In the genomic region with DNA sequence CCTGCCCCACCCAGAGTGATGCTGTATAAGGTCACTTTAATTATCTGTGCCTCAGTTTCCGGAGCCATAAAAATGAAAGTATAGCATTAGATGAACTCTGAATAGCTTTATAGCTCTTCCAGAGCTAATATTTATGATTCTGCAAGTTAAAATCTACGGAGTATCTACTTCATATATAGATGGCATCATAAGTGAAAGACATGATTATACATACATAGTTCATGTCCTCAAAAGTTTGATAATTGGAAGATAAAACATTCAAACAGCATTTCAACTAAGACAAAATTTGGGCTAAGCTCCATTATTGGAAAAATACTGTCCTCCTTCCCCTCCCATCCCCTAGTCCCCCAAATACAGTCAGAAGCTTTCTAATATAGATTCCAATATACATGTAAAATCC, we compare ENCODE assay signal across 21 cellular contexts.
"Had no signal": no experiment of that assay in that cellular context is flagged by ENCODE, and none has a peak within 500 bp of the region (broad histone marks: within the 10 kb centered on the region; RNA-seq: fewer than 3 reads in every experiment).

No MANE protein-coding gene starts in this region.

- ATAC-seq: left colon, left ventricle myocardium superior had no signal

- H3K27ac Mint-ChIP-seq: neural progenitor cell had no signal

- H3K27me3 ChIP-seq: neural progenitor cell, ovary, right atrium auricular region had no signal

- FAIRE-seq: small intestine had no signal

- H3K36me3 ChIP-seq: neural progenitor cell, ovary, right atrium auricular region, stomach, thoracic aorta, transverse colon had no signal

- DNase-seq: effector CD4-positive, alpha-beta T cell; foreskin melanocyte; head of caudate nucleus; left colon; left ventricle myocardium superior; mesendoderm; naive B cell; nucleus accumbens; ovary; small intestine; stimulated activated CD4-positive, alpha-beta T cell treated with anti-CD3 and anti-CD28 coated beads, Interleukin-12 subunit alpha, Interleukin-12 subunit beta, amount 100 ng/mL, for 4 hours; stimulated activated naive CD4-positive, alpha-beta T cell; stomach; substantia nigra; transverse colon had no signal

- H3K27ac ChIP-seq: coronary artery, hepatocyte, neural progenitor cell, ovary, right atrium auricular region, stomach, thoracic aorta, transverse colon had no signal

- H3K4me3 Mint-ChIP-seq: neural progenitor cell had no signal

- H3K9me3 ChIP-seq: ovary, right atrium auricular region, stomach, thoracic aorta, transverse colon had no signal

- H3K36me3 Mint-ChIP-seq: naive B cell had no signal

- H3K27me3 Mint-ChIP-seq: naive B cell had no signal

- H3K4me3 ChIP-seq: coronary artery, hepatocyte, lung, neural progenitor cell, ovary, right atrium auricular region, stomach, thoracic aorta, transverse colon had no signal
